Comparison of ENCODE assay signal across 8 cellular contexts in the genomic region with DNA sequence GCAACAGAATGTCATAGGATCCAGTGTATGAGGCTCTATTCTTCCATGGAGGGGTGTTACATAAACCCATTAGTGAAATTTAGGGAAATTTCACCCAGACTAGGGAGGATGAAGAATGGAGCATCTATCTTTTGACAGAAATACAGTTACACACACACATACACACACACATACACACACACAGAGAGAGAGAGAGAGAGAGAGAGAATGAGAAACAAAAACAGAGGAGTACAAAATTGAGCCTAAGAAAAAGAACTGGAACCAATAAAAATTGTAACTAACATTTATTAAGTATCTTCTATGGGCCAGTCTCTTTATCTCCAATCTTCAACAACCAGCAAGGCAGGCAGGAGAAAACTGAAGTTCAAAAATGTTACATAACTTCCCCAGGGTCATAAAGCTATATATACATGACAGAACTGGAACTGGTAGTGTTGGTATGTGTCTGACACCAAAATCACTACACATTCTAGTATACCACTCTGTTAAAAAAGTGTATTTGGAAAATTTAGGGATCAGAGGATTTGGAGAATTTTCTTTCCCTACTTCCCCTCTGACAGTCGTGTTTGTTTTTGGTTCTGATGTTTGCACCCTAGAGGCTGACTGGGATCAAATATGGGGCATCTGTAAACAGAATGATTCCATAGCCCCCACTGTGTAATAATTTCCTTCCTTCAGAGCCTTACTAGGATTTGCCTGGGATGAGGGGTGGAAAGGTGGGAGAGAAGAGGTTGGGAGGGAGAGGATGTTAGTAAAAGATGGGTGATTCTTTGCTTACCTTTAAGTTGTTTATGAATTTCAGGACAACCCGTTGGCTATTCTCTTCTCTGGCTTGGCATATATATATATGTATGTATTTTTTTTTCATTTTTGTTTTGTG. TPM values are rescaled to one million over a fixed set of nuclear protein-coding genes. Genes with fewer than 3 reads are reported as not detected.
A peak's percentile ranks its signal among the peaks of the same experiment; 100 is the strongest.
DNase-seq lines count a peak whose midpoint lies in the region; ATAC-seq and TF ChIP-seq lines count a peak whose summit lies in the region.

No MANE protein-coding gene starts in this region.

- no peak for TF ChIP-seq RAD21 in neural cell (conservative IDR thresholded peaks at IDR 0.05)

- H3K9ac ChIP-seq in colonic mucosa (ENCODE audit: low read depth in 2 of 2, low read length in 2 of 2) (no peak overlapping the region), neural cell (ENCODE audit: low read length) (peak overlapping the region; percentile 88)

- ATAC-seq in GM18907 (IDR thresholded peaks at IDR 0.05; ENCODE audit: unreplicated experiment): no peak
- ATAC-seq in HG02970 (IDR thresholded peaks at IDR 0.05; ENCODE audit: low FRiP score, unreplicated experiment): no peak

- TF ChIP-seq CTCF in colonic mucosa (IDR thresholded peaks at IDR 0.05) (no peak), neural cell (IDR thresholded peaks at IDR 0.05; ENCODE audit: poor library complexity, severe bottlenecking) (no peak)

- H3F3A ChIP-seq in neural cell (ENCODE audit: insufficient read depth, low read length, poor library complexity, severe bottlenecking): no peaks in the 10 kb centered on the region

- TF ChIP-seq EP300 in neural cell (conservative IDR thresholded peaks at IDR 0.05; ENCODE audit: poor library complexity, severe bottlenecking): no peak

- peaks cover 29% of the 10 kb centered on the region for H3K79me2 ChIP-seq in neural cell (replicated peaks; ENCODE audit: insufficient read depth, low read length)

- intact Hi-C loops in colonic mucosa (cut with DNase I): no loop called here

- peak overlapping the region; percentile 78 for H3K4me2 ChIP-seq in neural cell (ENCODE audit: low read length)

- H3K27me3 ChIP-seq in colonic mucosa (no peaks in the 10 kb centered on the region), neural cell (ENCODE audit: insufficient read depth, low read depth, low read length) (no peaks in the 10 kb centered on the region)

- peak overlapping the region; percentile 86 for H3K27ac ChIP-seq in colonic mucosa
- H3K27ac ChIP-seq in neural cell (ENCODE audit: low read length): peak overlapping the region; percentile 82

- H4K20me1 ChIP-seq in neural cell (ENCODE audit: insufficient read depth): no peaks in the 10 kb centered on the region

- H3K4me1 ChIP-seq in colonic mucosa: no peaks in the 10 kb centered on the region

- DNase-seq in DMS53 (lab: John Stamatoyannopoulos, UW) (peak; percentile 44), NAMALWA (ENCODE audit: low spot score) (peak; percentile 21), colonic mucosa (no peak), glomerular visceral epithelial cell (ENCODE audit: extremely low spot score) (no peak), NCI-H748 (lab: John Stamatoyannopoulos, UW; ENCODE audit: unreplicated experiment) (no peak)

- peak overlapping the region; percentile 86 for H2AFZ ChIP-seq in neural cell (ENCODE audit: low read depth, low read length)

- H3K36me3 ChIP-seq in colonic mucosa (no peaks in the 10 kb centered on the region), neural cell (ENCODE audit: insufficient read depth, low read length) (no peaks in the 10 kb centered on the region)

- peak overlapping the region; percentile 83 for H3K4me3 ChIP-seq in colonic mucosa
- H3K4me3 ChIP-seq in neural cell (ENCODE audit: low read length): peak overlapping the region; percentile 89

- H3K9me2 ChIP-seq in neural cell (ENCODE audit: insufficient read depth, low read length): no peaks in the 10 kb centered on the region

- H3K9me3 ChIP-seq in colonic mucosa (no peaks in the 10 kb centered on the region), neural cell (ENCODE audit: low read length) (no peaks in the 10 kb centered on the region)

TF ChIP-seq in neural cell, 6 proteins besides CTCF, POLR2A, EP300 and RAD21:
- no peak for TF ChIP-seq TAF1 (IDR thresholded peaks at IDR 0.05; ENCODE audit: low read depth)
- no peak for TF ChIP-seq MXI1 (conservative IDR thresholded peaks at IDR 0.05; ENCODE audit: poor library complexity, severe bottlenecking)
- no peak for TF ChIP-seq REST (IDR thresholded peaks at IDR 0.05; ENCODE audit: borderline replicate concordance)
- no peak for TF ChIP-seq SMC3 (conservative IDR thresholded peaks at IDR 0.05; ENCODE audit: poor library complexity)
- no peak for TF ChIP-seq POLR2AphosphoS5 (IDR thresholded peaks at IDR 0.05)
- TF ChIP-seq EZH2 (IDR thresholded peaks at IDR 0.05; ENCODE audit: borderline replicate concordance, insufficient read depth, low read length, poor library complexity, severe bottlenecking): no peak

RNA-seq across cellular contexts. Expression of gene ZFYVE9, which starts 1.0 kb away (rescaled TPM):
- 10 to 100 TPM; 13.1 to 18.9 TPM for total RNA-seq in colonic mucosa
- polyA plus RNA-seq in neural cell: 18.1 and 21.6 TPM in 2 replicates
- 81.1 and 91.5 TPM in 2 replicates for polyA minus RNA-seq in neural cell

Comparison
In these comparisons a context has a peak if more than half of its experiments do, and no peak if none do; other contexts are left out.
1. DNase-seq: peak in DMS53 (single experiment) and NAMALWA (single experiment); none in colonic mucosa (single experiment), glomerular visceral epithelial cell (single experiment) and NCI-H748 (single experiment).